In genomic region chr20:7301807-7302206, GRCh38 we compare ENCODE assay signal across 18 cellular contexts.
DNase-seq lines count a peak whose midpoint lies in the region; ATAC-seq, FAIRE-seq and TF ChIP-seq lines count a peak whose summit lies in the region.
"Had no signal": no experiment of that assay in that cellular context is flagged by ENCODE, and none has a peak within 500 bp of the region (broad histone marks: within the 10 kb centered on the region; RNA-seq: fewer than 3 reads in every experiment).

No MANE protein-coding gene starts in this region.

- TF ChIP-seq CTCF in RWPE2 (IDR thresholded peaks at IDR 0.05; ENCODE audit: poor library complexity, severe bottlenecking) (no peak), bronchial epithelial cell (IDR thresholded peaks at IDR 0.05; ENCODE audit: insufficient read depth, low read length, severe bottlenecking) (no peak)

- ATAC-seq in RWPE2 (ENCODE audit: low read depth) (peak; percentile 73), sciatic nerve (no peak), HG02759 (IDR thresholded peaks at IDR 0.05; ENCODE audit: unreplicated experiment) (no peak)
- ATAC-seq in activated CD8-positive, alpha-beta memory T cell treated with anti-CD3 and anti-CD28 coated beads, Interleukin-2, amount 10 ng/mL, durations not matched to agents 7 days and 5 days, result no peak
- ATAC-seq: A549 had no signal

- no peak for FAIRE-seq in bronchial epithelial cell (lab: Jason Lieb, UNC)
- FAIRE-seq: A549, D721Med, G401.6, GM12891 had no signal

- H3K4me3 Mint-ChIP-seq in activated CD8-positive, alpha-beta memory T cell treated with anti-CD3 and anti-CD28 coated beads, Interleukin-2, amount 10 ng/mL, durations not matched to agents 7 days and 5 days, result no peak overlapping the region
- H3K4me3 Mint-ChIP-seq: CD4-positive, alpha-beta memory T cell had no signal

- H3K27me3 ChIP-seq in RWPE2 (ENCODE audit: insufficient read depth, poor library complexity, severe bottlenecking) (no peaks in the 10 kb centered on the region), bronchial epithelial cell (ENCODE audit: control insufficient read depth, insufficient read depth, low read length) (no peaks in the 10 kb centered on the region)
- H3K27me3 ChIP-seq: BE2C had no signal

- peaks cover 20% of the 10 kb centered on the region for H3K4me1 ChIP-seq in RWPE2 (ENCODE audit: insufficient read depth, poor library complexity, severe bottlenecking)
- H3K4me1 ChIP-seq: A549, BE2C had no signal

- H3K36me3 Mint-ChIP-seq in activated CD8-positive, alpha-beta memory T cell treated with anti-CD3 and anti-CD28 coated beads, Interleukin-2, amount 10 ng/mL, durations not matched to agents 7 days and 5 days, result no peaks in the 10 kb centered on the region
- H3K36me3 Mint-ChIP-seq: CD4-positive, alpha-beta memory T cell had no signal

- H3K36me3 ChIP-seq in RWPE2 (ENCODE audit: low read depth) (no peaks in the 10 kb centered on the region), bronchial epithelial cell (ENCODE audit: control insufficient read depth, insufficient read depth, low read length) (no peaks in the 10 kb centered on the region)
- H3K36me3 ChIP-seq: BE2C had no signal

- H3K27ac ChIP-seq in RWPE2 (ENCODE audit: poor library complexity, severe bottlenecking), result peak overlapping the region; percentile 79
- H3K27ac ChIP-seq in epithelial cell of prostate, result peak overlapping the region; percentile 56
- H3K27ac ChIP-seq: A549, C4-2B, HL-60 had no signal

- intact Hi-C loops in sciatic nerve (cut with DNase I), result no loop called here

- H3K4me1 Mint-ChIP-seq in activated CD8-positive, alpha-beta memory T cell treated with anti-CD3 and anti-CD28 coated beads, Interleukin-2, amount 10 ng/mL, durations not matched to agents 7 days and 5 days, result no peaks in the 10 kb centered on the region
- H3K4me1 Mint-ChIP-seq: CD4-positive, alpha-beta memory T cell had no signal

- H3K4me3 ChIP-seq in RWPE2 (ENCODE audit: severe bottlenecking) (no peak overlapping the region), bronchial epithelial cell (ENCODE audit: low read depth, low read length) (no peak overlapping the region)
- H3K4me3 ChIP-seq: A549 had no signal

- no peaks in the 10 kb centered on the region for H3K27me3 Mint-ChIP-seq in activated CD8-positive, alpha-beta memory T cell treated with anti-CD3 and anti-CD28 coated beads, Interleukin-2, amount 10 ng/mL, durations not matched to agents 7 days and 5 days
- H3K27me3 Mint-ChIP-seq: CD4-positive, alpha-beta memory T cell had no signal

- H3K9me3 ChIP-seq in RWPE2 (ENCODE audit: severe bottlenecking), result peaks cover 3% of the 10 kb centered on the region
- H3K9me3 ChIP-seq: BE2C had no signal

- H3K27ac Mint-ChIP-seq in activated CD8-positive, alpha-beta memory T cell treated with anti-CD3 and anti-CD28 coated beads, Interleukin-2, amount 10 ng/mL, durations not matched to agents 7 days and 5 days, result no peak overlapping the region
- H3K27ac Mint-ChIP-seq: CD4-positive, alpha-beta memory T cell had no signal

- CTCF ChIA-PET in activated CD8-positive, alpha-beta memory T cell treated with anti-CD3 and anti-CD28 coated beads, Interleukin-2, amount 10 ng/mL, durations not matched to agents 7 days and 5 days (lab: Charles Lee), result no interaction called here

- DNase-seq in RWPE2 (ENCODE audit: low spot score), result no peak
- DNase-seq in bronchial epithelial cell (ENCODE audit: low read depth), result peak; percentile 37
- DNase-seq in epithelial cell of prostate (ENCODE audit: low read depth, low spot score), result no peak
- peak; percentile 70 for DNase-seq in renal cortical epithelial cell (ENCODE audit: low read depth)
- DNase-seq in sciatic nerve (ENCODE audit: low spot score), result no peak
- no peak for DNase-seq in activated CD8-positive, alpha-beta memory T cell treated with anti-CD3 and anti-CD28 coated beads, Interleukin-2, amount 10 ng/mL, durations not matched to agents 7 days and 5 days
- DNase-seq: BE2C; CD4-positive, alpha-beta memory T cell; DMS79 treated with DMSO at 0.1 percent for 48 hours; EL; HCEC 1CT had no signal

- H3K9me3 Mint-ChIP-seq in activated CD8-positive, alpha-beta memory T cell treated with anti-CD3 and anti-CD28 coated beads, Interleukin-2, amount 10 ng/mL, durations not matched to agents 7 days and 5 days (ENCODE audit: low read depth), result peaks cover 12% of the 10 kb centered on the region

Comparison
In these comparisons a context has a peak if more than half of its experiments do, and no peak if none do; other contexts are left out.
1. DNase-seq: peak in bronchial epithelial cell (single experiment) and renal cortical epithelial cell (single experiment); none in RWPE2 (single experiment), epithelial cell of prostate (single experiment), sciatic nerve (single experiment) and activated CD8-positive, alpha-beta memory T cell treated with anti-CD3 and anti-CD28 coated beads, Interleukin-2, amount 10 ng/mL, durations not matched to agents 7 days and 5 days (single experiment).